In the genomic region with DNA sequence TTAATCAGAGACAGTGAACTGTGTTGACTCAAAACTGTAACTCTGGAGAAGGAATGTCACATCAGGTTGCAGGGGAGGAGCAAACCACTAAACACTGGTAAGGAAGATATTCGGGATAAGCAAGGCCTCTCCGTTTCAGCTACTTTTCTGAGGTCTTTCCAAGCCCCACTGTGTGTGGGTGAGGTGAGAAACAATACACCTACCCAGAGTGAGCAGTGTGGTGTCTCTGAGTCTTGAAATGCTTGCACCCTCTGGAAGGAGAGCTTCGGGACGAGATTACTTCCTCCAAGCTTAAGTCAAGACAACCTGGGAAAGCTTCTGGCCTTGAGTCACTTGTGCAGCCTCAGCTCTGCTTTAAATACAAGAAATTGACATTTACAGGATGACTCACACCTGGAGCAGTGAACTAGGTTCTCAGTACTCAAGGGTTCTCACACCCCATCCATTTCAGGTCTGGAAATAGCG, we compare ENCODE assay signal across 10 cellular contexts. TPM values are rescaled to one million over a fixed set of nuclear protein-coding genes. Genes with fewer than 3 reads are reported as not detected.
DNase-seq lines count a peak whose midpoint lies in the region; TF ChIP-seq lines count a peak whose summit lies in the region.
"Had no signal": no experiment of that assay in that cellular context is flagged by ENCODE, and none has a peak within 500 bp of the region (broad histone marks: within the 10 kb centered on the region; RNA-seq: fewer than 3 reads in every experiment).

No MANE protein-coding gene starts in this region.

- H3K4me1 ChIP-seq in prostate gland (replicated peaks) (peaks cover 22% of the 10 kb centered on the region), ovary (ENCODE audit: insufficient read depth) (peaks cover 2% of the 10 kb centered on the region)

- TF ChIP-seq POLR2A in prostate gland (IDR thresholded peaks at IDR 0.05) (peak; percentile 9), ovary (IDR thresholded peaks at IDR 0.05) (no peak)

- H3K27me3 ChIP-seq in prostate gland (replicated peaks; ENCODE audit: insufficient read depth) (no peaks in the 10 kb centered on the region), ovary (no peaks in the 10 kb centered on the region), H7 (ENCODE audit: control insufficient read depth, insufficient read depth, low read length) (no peaks in the 10 kb centered on the region)

- no peaks in the 10 kb centered on the region for H3K36me3 ChIP-seq in prostate gland
- H3K36me3 ChIP-seq in ovary: no peaks in the 10 kb centered on the region
- no peaks in the 10 kb centered on the region for H3K36me3 ChIP-seq in H7 (replicated peaks; ENCODE audit: control insufficient read depth, insufficient read depth, low read length)

- CTCF ChIA-PET in RWPE1 (lab: Yijun Ruan, JAX): interaction anchor here (0.5 to 2.0 kb wide), 4 partner anchors 42 to 111 kb away, joined by 3 to 8 read pairs (median 5); no protein-coding TSS in a partner anchor

- intact Hi-C loops in prostate gland (cut with DNase I): loop anchor here (5.0 kb wide), 2 partner anchors 53 to 172 kb away; partner anchors contain the start of gene HEXIM1
- intact Hi-C loops in ovary (cut with DNase I): loop anchor here in 2 of 4 donors (5.0 to 10.0 kb wide), 3 partner anchors 42 to 184 kb away; partner anchors contain the start of genes ACBD4 (in 1 of the 2) and PLCD3 (in 1 of the 2)

- H3K4me3 ChIP-seq in epithelial cell of proximal tubule (ENCODE audit: low read depth, low read length) (no peak overlapping the region), prostate gland (no peak overlapping the region), ovary (no peak overlapping the region), H7 (ENCODE audit: insufficient read depth, low read depth, low read length) (no peak overlapping the region)

- POLR2A ChIA-PET in RWPE1 (lab: Yijun Ruan, JAX; ENCODE audit: low non-redundant PET): interaction anchor here (1.1 kb wide), 1 partner anchor 53 kb away, joined by 3 read pairs; no protein-coding TSS in a partner anchor

- DNase-seq in GM04504 (ENCODE audit: low read depth) (peak; percentile 59), RWPE1 (ENCODE audit: low spot score) (peak; percentile 65), epithelial cell of proximal tubule (ENCODE audit: low read depth) (peak; percentile 40), prostate gland (ENCODE audit: low spot score) (peak; percentile 51), ovary (no peak), ureter (ENCODE audit: low spot score) (no peak), NCI-H82 treated with DMSO at 0.1 percent for 48 hours (lab: John Stamatoyannopoulos, UW; ENCODE audit: unreplicated experiment) (no peak), H7 (no peak)
- DNase-seq: NCI-H2081 treated with DMSO at 0.1 percent for 48 hours had no signal

- 13% methylated on average over 5 of the region's 5 CpGs for WGBS in prostate gland
- WGBS in ovary, 3 donors: 85 to 89% (median 85%) methylated on average over 5 of the region's 5 CpGs

- peak overlapping the region; percentile 98 for H3K27ac ChIP-seq in RWPE1
- H3K27ac ChIP-seq in prostate gland: peak overlapping the region; percentile 45 to 57
- no peak overlapping the region for H3K27ac ChIP-seq in ovary

- no peak for TF ChIP-seq EP300 in ovary (IDR thresholded peaks at IDR 0.05)

- TF ChIP-seq CTCF in RWPE1 (conservative IDR thresholded peaks at IDR 0.05; ENCODE audit: low read depth): no peak
- TF ChIP-seq CTCF in epithelial cell of proximal tubule (conservative IDR thresholded peaks at IDR 0.05; ENCODE audit: low read depth, low read length): no peak
- TF ChIP-seq CTCF in prostate gland (IDR thresholded peaks at IDR 0.05): no peak
- TF ChIP-seq CTCF in ovary (IDR thresholded peaks at IDR 0.05): no peak

- no peaks in the 10 kb centered on the region for H3K9me3 ChIP-seq in prostate gland
- H3K9me3 ChIP-seq in ovary: no peaks in the 10 kb centered on the region

RNA-seq across cellular contexts. Expression of gene MAP3K14, which starts 2.5 kb away (rescaled TPM):
- 6.6 and 9.5 TPM in 2 replicates for total RNA-seq in epithelial cell of proximal tubule
- total RNA-seq in prostate gland: 10 to 100 TPM; 12.5 to 16.1 TPM
- total RNA-seq in ovary: 10 to 100 TPM in 6 of 7 donors, 1 to 10 TPM in 1; 4.1 to 19.8 (median 13.0) TPM
- polyA plus RNA-seq in ovary: 1 to 10 TPM; 2.4 to 7.0 TPM
- 18.7 TPM for total RNA-seq in ureter
- 1.6 TPM in 2 replicates for total RNA-seq in H7 (2014; rRNA removed; shearing (Covaris generic))

RNA-seq across cellular contexts. Expression of gene SPATA32, which starts 57.4 kb away (rescaled TPM):
- total RNA-seq in epithelial cell of proximal tubule: not detected in 2 replicates
- 1 to 10 TPM in 1 of 2 donors, not detected in 1; 3.2 TPM for total RNA-seq in prostate gland
- total RNA-seq in ovary: under 1 TPM in 1 of 7 donors, not detected in 6; 0.12 TPM
- polyA plus RNA-seq in ovary: not detected
- not detected for total RNA-seq in ureter
- total RNA-seq in H7 (2014; rRNA removed; shearing (Covaris generic)): 0.24 TPM in 1 of 2 replicates, not detected in the other
- total RNA-seq: subcutaneous adipose tissue had no signal

Comparison
In these comparisons a context has a peak if more than half of its experiments do, and no peak if none do; other contexts are left out.
1. DNase-seq: peak in GM04504 (single experiment), RWPE1 (single experiment), epithelial cell of proximal tubule (single experiment) and prostate gland (single experiment); none in ovary (0 of 5), ureter (single experiment), NCI-H82 treated with DMSO at 0.1 percent for 48 hours (single experiment) and H7 (single experiment).
2. H3K27ac ChIP-seq: peak in RWPE1 (single experiment) and prostate gland (2 of 2); none in ovary (0 of 2).